In the genomic region with DNA sequence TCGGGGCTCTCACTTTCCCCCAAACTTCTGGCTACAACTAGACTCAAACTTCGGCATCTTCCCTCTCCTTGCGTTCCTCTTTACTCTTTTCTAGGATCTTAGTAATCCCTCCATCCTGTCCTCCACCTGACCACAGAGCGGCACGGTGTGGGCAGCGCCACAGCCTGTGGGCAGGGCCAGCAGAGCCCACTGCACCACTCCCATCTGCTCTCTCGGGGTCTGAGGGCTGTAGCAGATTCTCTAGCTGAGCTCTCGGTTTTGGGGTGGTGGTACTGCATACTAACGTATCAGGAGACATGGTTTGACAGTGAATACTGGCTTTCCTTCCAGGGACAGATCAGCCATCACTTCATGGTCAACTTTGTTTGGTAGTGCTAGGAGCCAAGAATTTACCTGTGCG, we compare ENCODE assay signal across 17 cellular contexts. TPM values are rescaled to one million over a fixed set of nuclear protein-coding genes. Genes with fewer than 3 reads are reported as not detected.
DNase-seq lines count a peak whose midpoint lies in the region; ATAC-seq, FAIRE-seq and TF ChIP-seq lines count a peak whose summit lies in the region.
"Had no signal": no experiment of that assay in that cellular context is flagged by ENCODE, and none has a peak within 500 bp of the region (broad histone marks: within the 10 kb centered on the region; RNA-seq: fewer than 3 reads in every experiment).

No MANE protein-coding gene starts in this region.

- H3K4me3 ChIP-seq in H1 (ENCODE audit: extremely low read depth in 1 of 4, insufficient read depth in 2 of 4, low read depth in 3 of 4, low read length in 4 of 4) (no peak overlapping the region), sigmoid colon (no peak overlapping the region), foreskin fibroblast (ENCODE audit: low read depth in 1 of 2, low read length in 2 of 2) (no peak overlapping the region)
- H3K4me3 ChIP-seq: adrenal gland had no signal

- POLR2A ChIA-PET in H1 (lab: Charles Lee; ENCODE audit: partially characterized antibody) = interaction anchor here (1.2 to 9.0 kb wide), 11 partner anchors 17 to 92 kb away, joined by 3 to 75 read pairs (median 6); partner anchors contain the start of gene EZR

- H3K79me1 ChIP-seq in H1 (ENCODE audit: low read depth, low read length) = no peaks in the 10 kb centered on the region

- H3K27ac ChIP-seq in H1 (ENCODE audit: low read depth, low read length) (no peak overlapping the region), sigmoid colon (no peak overlapping the region)
- H3K27ac ChIP-seq: VCaP had no signal

- H3K36me3 ChIP-seq in H1 (ENCODE audit: control insufficient read depth in 2 of 4, insufficient read depth in 4 of 4, low read length in 3 of 4) = peaks cover 11 to 24% (median 15%) of the 10 kb centered on the region in 4 experiments
- H3K36me3 ChIP-seq in sigmoid colon = peaks cover 0 to 47% (median 19%) of the 10 kb centered on the region in 4 donors

- no peak overlapping the region for H2AK5ac ChIP-seq in H1 (ENCODE audit: low read depth, low read length)

- H4K20me1 ChIP-seq in H1 (replicated peaks in 1 of 2; ENCODE audit: control insufficient read depth in 1 of 2, insufficient read depth in 2 of 2, low read length in 2 of 2) = peaks cover 0 to 6% of the 10 kb centered on the region in 2 experiments

- TF ChIP-seq EP300 in H1 (IDR thresholded peaks at IDR 0.05; ENCODE audit: borderline replicate concordance in 1 of 2, low read depth in 2 of 2, low read length in 2 of 2) (no peak), sigmoid colon (IDR thresholded peaks at IDR 0.05) (no peak)

- 91% methylated on average over 10 of the region's 10 CpGs; no CpG with 5 or more reads in 1 of the 2 experiments for WGBS in H1 (ENCODE audit: extremely low coverage in 1 of 2, insufficient coverage in 1 of 2, insufficient read length in 1 of 2, insufficient replicate concordance in 2 of 2, low coverage in 1 of 2, low lambda C conversion rate in 2 of 2, missing lambda C conversion rate in 1 of 2), 2 experiments
- WGBS in sigmoid colon, 2 donors = 94 to 95% methylated on average over 10 of the region's 10 CpGs

- H3K4me1 Mint-ChIP-seq in activated naive CD4-positive, alpha-beta T cell treated with anti-CD3 and anti-CD28 coated beads, Interleukin-2, amount 10 ng/mL, durations not matched to agents 7 days and 5 days = no peaks in the 10 kb centered on the region
- H3K4me1 Mint-ChIP-seq in IgD-negative memory B cell = peaks cover 7 to 16% (median 7%) of the 10 kb centered on the region in 3 donors

- H4K5ac ChIP-seq in H1 (ENCODE audit: insufficient read length, low read depth, low read length) = no peak overlapping the region

- no peak for DNase-seq in activated naive CD4-positive, alpha-beta T cell treated with anti-CD3 and anti-CD28 coated beads, Interleukin-2, amount 10 ng/mL, durations not matched to agents 7 days and 5 days
- no peak for DNase-seq in activated naive CD4-positive, alpha-beta T cell treated with anti-CD3 and anti-CD28 coated beads, Interleukin-2, amount 50 U/mL, for 16 hours
- DNase-seq in H1 (ENCODE audit: low read depth in 1 of 2, low spot score in 2 of 2) = no peak
- peak; percentile 32 for DNase-seq in sigmoid colon
- no peak for DNase-seq in UCSD-AML1 (lab: John Stamatoyannopoulos, UW; ENCODE audit: unreplicated experiment)
- no peak for DNase-seq in foreskin fibroblast
- DNase-seq: HCEC 1CT, NCI-H1436 treated with DMSO at 0.1 percent for 48 hours, NCI-H2227 treated with DMSO at 0.1 percent for 48 hours, RPMI8226, SW 1271 had no signal

- H3K4me3 Mint-ChIP-seq in activated naive CD4-positive, alpha-beta T cell treated with anti-CD3 and anti-CD28 coated beads, Interleukin-2, amount 10 ng/mL, durations not matched to agents 7 days and 5 days = no peak overlapping the region
- H3K4me3 Mint-ChIP-seq in IgD-negative memory B cell = peak overlapping the region in 2 of 4 donors; percentile 52 to 77

- no peak overlapping the region for H4K8ac ChIP-seq in H1 (ENCODE audit: extremely low read depth, insufficient read depth, low read length)

- no peak overlapping the region for H3K4ac ChIP-seq in H1 (replicated peaks; ENCODE audit: insufficient read length, low read depth, low read length)

- intact Hi-C loops in sigmoid colon (cut with DNase I) = no loop called here

- no peak overlapping the region for H2BK15ac ChIP-seq in H1 (ENCODE audit: low read length)

- H3K27me3 ChIP-seq in H1 (replicated peaks in 1 of 4; ENCODE audit: control insufficient read depth in 3 of 4, extremely low read depth in 1 of 4, insufficient read depth in 3 of 4, low read length in 3 of 4) (no peaks in the 10 kb centered on the region), sigmoid colon (no peaks in the 10 kb centered on the region)
- H3K27me3 ChIP-seq: adrenal gland had no signal

- no peaks in the 10 kb centered on the region for H3K23me2 ChIP-seq in H1 (ENCODE audit: low read depth, low read length)

- H3K4me1 ChIP-seq in H1 (replicated peaks in 1 of 4; ENCODE audit: control insufficient read depth in 3 of 4, insufficient read depth in 4 of 4, low read length in 3 of 4) (peaks cover 0 to 20% (median 10%) of the 10 kb centered on the region in 4 experiments; a peak in 6 of 7 replicates), sigmoid colon (no peaks in the 10 kb centered on the region)

- TF ChIP-seq CTCF in H1 (IDR thresholded peaks at IDR 0.05; ENCODE audit: control extremely low read depth in 1 of 3, insufficient read depth in 1 of 3, low read depth in 1 of 3, low read length in 3 of 3) = no peak
- TF ChIP-seq CTCF in sigmoid colon (IDR thresholded peaks at IDR 0.05) = no peak
- TF ChIP-seq CTCF in foreskin fibroblast (IDR thresholded peaks at IDR 0.05; ENCODE audit: low read depth, low read length) = no peak

- no peaks in the 10 kb centered on the region for H3K27me3 Mint-ChIP-seq in activated naive CD4-positive, alpha-beta T cell treated with anti-CD3 and anti-CD28 coated beads, Interleukin-2, amount 10 ng/mL, durations not matched to agents 7 days and 5 days
- no peaks in the 10 kb centered on the region for H3K27me3 Mint-ChIP-seq in IgD-negative memory B cell

- no peak overlapping the region for H2BK120ac ChIP-seq in H1 (replicated peaks; ENCODE audit: low read depth, low read length)

- no peaks in the 10 kb centered on the region for H3K9me3 ChIP-seq in H1 (ENCODE audit: insufficient read depth in 2 of 2, low read depth in 1 of 2, low read length in 1 of 2)
- H3K9me3 ChIP-seq in sigmoid colon = no peaks in the 10 kb centered on the region
- H3K9me3 ChIP-seq: adrenal gland had no signal

- CTCF ChIA-PET in activated naive CD4-positive, alpha-beta T cell treated with anti-CD3 and anti-CD28 coated beads, Interleukin-2, amount 10 ng/mL, durations not matched to agents 7 days and 5 days (lab: Charles Lee) = interaction anchor here (1.6 kb wide), 1 partner anchor 211 kb away, joined by 3 read pairs; no protein-coding TSS in a partner anchor
- CTCF ChIA-PET in H1 (lab: Charles Lee; ENCODE audit: partially characterized antibody) = interaction anchor here (0.7 to 1.4 kb wide), 5 partner anchors 19 to 149 kb away, joined by 3 to 6 read pairs (median 3); no protein-coding TSS in a partner anchor

- H3K56ac ChIP-seq in H1 (replicated peaks; ENCODE audit: insufficient read length, low read depth, low read length) = no peak overlapping the region

- H3K36me3 Mint-ChIP-seq in activated naive CD4-positive, alpha-beta T cell treated with anti-CD3 and anti-CD28 coated beads, Interleukin-2, amount 10 ng/mL, durations not matched to agents 7 days and 5 days = peaks cover 47% of the 10 kb centered on the region
- H3K36me3 Mint-ChIP-seq in IgD-negative memory B cell = peaks cover 4% of the 10 kb centered on the region

- no peak overlapping the region for H3K23ac ChIP-seq in H1 (ENCODE audit: insufficient read length)

- no peak overlapping the region for H3K18ac ChIP-seq in H1 (ENCODE audit: extremely low read depth, low read length)

- peak overlapping the region; percentile 56 for H4K91ac ChIP-seq in H1 (replicated peaks; ENCODE audit: insufficient read length, low read length)

- no peaks in the 10 kb centered on the region for H3K9me3 Mint-ChIP-seq in activated naive CD4-positive, alpha-beta T cell treated with anti-CD3 and anti-CD28 coated beads, Interleukin-2, amount 10 ng/mL, durations not matched to agents 7 days and 5 days
- H3K9me3 Mint-ChIP-seq in IgD-negative memory B cell = peaks cover 0 to 5% (median 0%) of the 10 kb centered on the region in 3 donors

- peak overlapping the region; percentile 39 for H3K27ac Mint-ChIP-seq in activated naive CD4-positive, alpha-beta T cell treated with anti-CD3 and anti-CD28 coated beads, Interleukin-2, amount 10 ng/mL, durations not matched to agents 7 days and 5 days
- H3K27ac Mint-ChIP-seq in IgD-negative memory B cell = peak overlapping the region; percentile 26 to 99 (median 99)

- TF ChIP-seq RAD21 in H1 (IDR thresholded peaks at IDR 0.05 in 1 of 2, conservative IDR thresholded peaks at IDR 0.05 in 1 of 2; ENCODE audit: low read depth in 2 of 2, low read length in 2 of 2) = no peak

- no peak overlapping the region for H2BK5ac ChIP-seq in H1 (ENCODE audit: low read depth, low read length)

- TF ChIP-seq POLR2A in H1 (IDR thresholded peaks at IDR 0.05; ENCODE audit: control extremely low read depth in 1 of 2, low read depth in 2 of 2, low read length in 2 of 2) (no peak), sigmoid colon (IDR thresholded peaks at IDR 0.05) (no peak)

- H2BK20ac ChIP-seq in H1 (ENCODE audit: low read length) = no peak overlapping the region

- no peak for FAIRE-seq in H1 (lab: Jason Lieb, UNC)
- FAIRE-seq: G401.6, GM12892 had no signal

- no peak overlapping the region for H3K14ac ChIP-seq in H1 (ENCODE audit: insufficient read length)

- no peak overlapping the region for H3K9ac ChIP-seq in H1 (replicated peaks in 1 of 4; ENCODE audit: extremely low read depth in 1 of 4, low read depth in 3 of 4, low read length in 3 of 4)

- H3K4me2 ChIP-seq in H1 (ENCODE audit: insufficient read depth in 1 of 2, low read depth in 2 of 2, low read length in 2 of 2) = no peak overlapping the region

- no peak overlapping the region for H2BK12ac ChIP-seq in H1 (ENCODE audit: low read depth, low read length)

- no peak overlapping the region for H2AFZ ChIP-seq in H1 (ENCODE audit: low read length)

- ATAC-seq in GM21576 (IDR thresholded peaks at IDR 0.05; ENCODE audit: unreplicated experiment) = no peak

- H3K79me2 ChIP-seq in H1 (ENCODE audit: control insufficient read depth in 1 of 2, insufficient read depth in 2 of 2, low read length in 2 of 2) = no peaks in the 10 kb centered on the region

RNA-seq across cellular contexts. Expression of gene EZR, which starts 57.4 kb away (rescaled TPM):
- 588 TPM for polyA plus RNA-seq in IgD-negative memory B cell
- total RNA-seq in H1 (2021; fragmentation: NEBNext Ultra II Directional; extraction: Animal tissue kit (Norgen Biotek cat#: 25700)) = 286 and 287 TPM in 2 replicates
- polyA plus RNA-seq in H1 (2011; rRNA removed) = 122 and 138 TPM in 2 replicates
- 180 TPM for polyA plus RNA-seq in H1 (2011; cell fraction: cytosol; rRNA removed)
- 214 TPM for polyA plus RNA-seq in H1 (2011; cell fraction: nucleus; rRNA removed)
- 182 to 212 TPM (median 197 TPM) in 4 replicates for polyA plus RNA-seq in H1 (2012, experiment 1 of 2)
- 94.1 TPM for polyA plus RNA-seq in H1 (2012, experiment 2 of 2)
- polyA plus RNA-seq in H1 (2013, experiment 1 of 2) = 180 TPM
- polyA plus RNA-seq in H1 (2013, experiment 2 of 2) = 182 TPM
- polyA minus RNA-seq in H1 (2011; rRNA and poly(A)+ RNA removed) = 153 and 157 TPM in 2 replicates
- polyA minus RNA-seq in H1 (2011; cell fraction: cytosol; rRNA and poly(A)+ RNA removed) = 91.7 TPM
- polyA minus RNA-seq in H1 (2011; cell fraction: nucleus; rRNA and poly(A)+ RNA removed) = 77.4 TPM
- 10 to 100 TPM; 33.5 to 46.0 (median 38.3) TPM for total RNA-seq in sigmoid colon
- 100 to 1,000 TPM; 214 to 333 (median 262) TPM for polyA plus RNA-seq in sigmoid colon
